Comparison of ENCODE assay signal across 10 cellular contexts in the genomic region with DNA sequence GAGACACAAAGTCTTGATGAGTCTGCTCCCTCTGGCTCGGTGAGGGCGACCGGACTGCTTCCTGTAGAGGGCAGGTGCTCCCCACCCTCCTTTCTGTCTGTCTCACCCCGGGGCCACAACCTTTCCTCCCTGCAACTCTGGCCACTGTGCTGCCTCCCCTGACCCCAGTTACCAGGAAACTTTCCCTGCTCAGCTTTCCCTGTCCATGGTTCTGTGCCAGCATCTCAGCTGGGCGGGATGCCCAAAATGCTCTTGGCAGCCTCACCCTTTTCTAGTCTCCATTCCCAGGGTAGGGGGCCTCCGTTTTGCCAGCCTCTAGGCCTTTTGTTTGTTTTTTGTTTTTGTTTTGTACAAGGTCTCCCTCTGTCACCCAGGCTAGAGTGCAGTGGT. TPM values are rescaled to one million over a fixed set of nuclear protein-coding genes. Genes with fewer than 3 reads are reported as not detected.
DNase-seq lines count a peak whose midpoint lies in the region; ATAC-seq and TF ChIP-seq lines count a peak whose summit lies in the region.
"Had no signal": no experiment of that assay in that cellular context is flagged by ENCODE, and none has a peak within 500 bp of the region (broad histone marks: within the 10 kb centered on the region; RNA-seq: fewer than 3 reads in every experiment).

No MANE protein-coding gene starts in this region.

- no peak overlapping the region for H3K4me3 ChIP-seq in aorta (ENCODE audit: low read length in 2 of 2)

- H3K27me3 Mint-ChIP-seq in chondrocyte (ENCODE audit: low read depth): no peaks in the 10 kb centered on the region

- no peaks in the 10 kb centered on the region for H3K9me3 Mint-ChIP-seq in chondrocyte (ENCODE audit: low read depth)

- no peak overlapping the region for H3K27ac Mint-ChIP-seq in chondrocyte (ENCODE audit: unreplicated experiment)

- no peaks in the 10 kb centered on the region for H3K27me3 ChIP-seq in aorta (ENCODE audit: control insufficient read depth in 1 of 2, insufficient read depth in 2 of 2, low read length in 1 of 2)

- H3K36me3 ChIP-seq in aorta (ENCODE audit: control insufficient read depth in 1 of 2, insufficient read depth in 2 of 2, low read length in 1 of 2): no peaks in the 10 kb centered on the region

- intact Hi-C loops in Right ventricle myocardium superior (cut with DNase I): no loop called here
- intact Hi-C loops in cardiac septum (cut with DNase I): no loop called here
- intact Hi-C loops in aorta (cut with DNase I): loop anchor here in 1 of 2 donors (5.0 kb wide), 1 partner anchor 79 kb away; no protein-coding TSS in a partner anchor

- H3K4me1 Mint-ChIP-seq in chondrocyte (ENCODE audit: low read depth): peaks cover 22% of the 10 kb centered on the region

- peak overlapping the region; percentile 12 for H3K4me3 Mint-ChIP-seq in chondrocyte (ENCODE audit: unreplicated experiment)

- peak; percentile 83 for DNase-seq in Right ventricle myocardium superior
- no peak for DNase-seq in cardiac septum (ENCODE audit: low spot score)
- no peak for DNase-seq in chondrocyte (ENCODE audit: low spot score)
- peak; percentile 28 for DNase-seq in myocyte (ENCODE audit: low read depth)
- DNase-seq in aorta: peak; percentile 63 to 86
- DNase-seq in NCI-H2227 (lab: John Stamatoyannopoulos, UW; ENCODE audit: unreplicated experiment): no peak
- DNase-seq in HK-2 (ENCODE audit: unreplicated experiment): no peak
- DNase-seq: activated CD4-positive, alpha-beta T cell treated with anti-CD3 and anti-CD28 coated beads, Interleukin-2, amount 50 U/mL, for 1 hour; NCI-H1105 had no signal

- H3K9me3 ChIP-seq in aorta (ENCODE audit: control insufficient read depth, low read length): no peaks in the 10 kb centered on the region

- H3K4me1 ChIP-seq in aorta (ENCODE audit: control insufficient read depth in 1 of 2, insufficient read depth in 2 of 2, low read length in 2 of 2): no peaks in the 10 kb centered on the region

- WGBS in aorta, 2 donors: 2 to 9% methylated on average over 6 of the region's 6 CpGs

- peaks cover 13% of the 10 kb centered on the region for H3K36me3 Mint-ChIP-seq in chondrocyte (ENCODE audit: low read depth)

- TF ChIP-seq CTCF in chondrocyte (IDR thresholded peaks at IDR 0.05): no peak

- peak; percentile 37 for ATAC-seq in Right ventricle myocardium superior (ENCODE audit: poor library complexity)
- peak; percentile 5 for ATAC-seq in aorta (ENCODE audit: low FRiP score)
- ATAC-seq in GM18519 (IDR thresholded peaks at IDR 0.05; ENCODE audit: low FRiP score, unreplicated experiment): no peak

- H3K27ac ChIP-seq in aorta (ENCODE audit: low read depth in 1 of 2, low read length in 2 of 2): no peak overlapping the region

RNA-seq across cellular contexts. Expression of a gene that starts 1.4 kb away (rescaled TPM):
- total RNA-seq in Right ventricle myocardium superior (13.6 TPM), cardiac septum (9.5 TPM), chondrocyte (30.3 to 35.3 TPM (median 32.1 TPM) in 3 replicates), myocyte (6.7 and 9.8 TPM in 2 replicates), aorta (10 to 100 TPM; 25.3 to 65.0 TPM)
- 10.1 TPM for polyA plus RNA-seq in myocyte (2012)
- 10 to 100 TPM in 1 of 2 donors, 1 to 10 TPM in 1; 8.8 to 32.9 TPM for polyA plus RNA-seq in aorta

RNA-seq across cellular contexts. Expression of a gene that starts 12.4 kb away (rescaled TPM):
- total RNA-seq in Right ventricle myocardium superior (214 TPM), cardiac septum (147 TPM), chondrocyte (110 to 146 TPM (median 113 TPM) in 3 replicates), myocyte (185 and 231 TPM in 2 replicates), aorta (10 to 100 TPM; 78.3 to 91.8 TPM)
- polyA plus RNA-seq in myocyte (2012): 237 TPM
- polyA plus RNA-seq in aorta: 100 to 1,000 TPM; 171 to 186 TPM

RNA-seq across cellular contexts. Expression of a gene that starts 19.6 kb away (rescaled TPM):
- total RNA-seq in Right ventricle myocardium superior (not detected), cardiac septum (not detected), chondrocyte (not detected in 3 replicates), myocyte (not detected in 2 replicates), aorta (not detected)
- polyA plus RNA-seq in myocyte (2012): 0.54 TPM
- polyA plus RNA-seq in aorta: 1 to 10 TPM in 1 of 2 donors, not detected in 1; 3.4 TPM

RNA-seq across cellular contexts. Expression of a gene that starts 22.2 kb away (rescaled TPM):
- total RNA-seq in Right ventricle myocardium superior (0.62 TPM), cardiac septum (0.97 TPM), chondrocyte (0.82 to 2.4 TPM (median 1.2 TPM) in 3 replicates), myocyte (0.73 TPM in 1 of 2 replicates, not detected in the other), aorta (10 to 100 TPM in 1 of 2 donors, 1 to 10 TPM in 1; 6.6 to 19.3 TPM)
- 0.34 TPM for polyA plus RNA-seq in myocyte (2012)
- 10 to 100 TPM in 1 of 2 donors, 1 to 10 TPM in 1; 1.5 to 15.5 TPM for polyA plus RNA-seq in aorta

Comparison
In these comparisons a context has a peak if more than half of its experiments do, and no peak if none do; other contexts are left out.
1. DNase-seq: peak in Right ventricle myocardium superior (single experiment), myocyte (single experiment) and aorta (2 of 2); none in cardiac septum (single experiment), chondrocyte (single experiment), NCI-H2227 (single experiment) and HK-2 (single experiment).